Comparison of ENCODE assay signal across 1 cellular context in the genomic region with DNA sequence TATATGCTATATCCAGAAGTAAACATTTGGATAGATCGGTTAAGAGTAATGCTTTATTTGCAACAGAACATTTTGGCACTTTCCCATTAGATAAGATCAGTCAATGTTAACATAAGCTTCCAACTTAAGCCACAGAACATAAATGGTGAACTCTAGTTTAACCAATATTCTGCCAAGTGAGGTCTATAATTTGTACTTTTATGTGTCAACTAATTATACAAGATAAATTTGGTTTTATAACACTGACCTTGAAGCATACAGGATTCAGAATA.
TF ChIP-seq lines count a peak whose summit lies in the region.

No MANE protein-coding gene starts in this region.

TF ChIP-seq in HEK293T, 16 proteins besides CTCF, POLR2A, EP300 and RAD21 (continued from another document):
- TF ChIP-seq ELF4 (IDR thresholded peaks at IDR 0.05) (no peak), SP1 (IDR thresholded peaks at IDR 0.05) (no peak), L3MBTL2 (conservative IDR thresholded peaks at IDR 0.05) (no peak), SUZ12 (IDR thresholded peaks at IDR 0.05) (no peak), ZNF384 (IDR thresholded peaks at IDR 0.05) (no peak), LEF1 (IDR thresholded peaks at IDR 0.05; ENCODE audit: borderline replicate concordance) (no peak), ARNT (IDR thresholded peaks at IDR 0.05) (no peak), FOXM1 (IDR thresholded peaks at IDR 0.05; ENCODE audit: borderline replicate concordance) (no peak), HDGF (IDR thresholded peaks at IDR 0.05; ENCODE audit: borderline replicate concordance) (no peak), FOXK2 (IDR thresholded peaks at IDR 0.05) (no peak), BHLHE40 (IDR thresholded peaks at IDR 0.05; ENCODE audit: borderline replicate concordance) (no peak), CTBP1 (IDR thresholded peaks at IDR 0.05; ENCODE audit: borderline replicate concordance) (no peak)
TF ChIP-seq in HEK293T: peak in this region for 0.
